20 cellular contexts compared by ENCODE assay signal in the genomic region with DNA sequence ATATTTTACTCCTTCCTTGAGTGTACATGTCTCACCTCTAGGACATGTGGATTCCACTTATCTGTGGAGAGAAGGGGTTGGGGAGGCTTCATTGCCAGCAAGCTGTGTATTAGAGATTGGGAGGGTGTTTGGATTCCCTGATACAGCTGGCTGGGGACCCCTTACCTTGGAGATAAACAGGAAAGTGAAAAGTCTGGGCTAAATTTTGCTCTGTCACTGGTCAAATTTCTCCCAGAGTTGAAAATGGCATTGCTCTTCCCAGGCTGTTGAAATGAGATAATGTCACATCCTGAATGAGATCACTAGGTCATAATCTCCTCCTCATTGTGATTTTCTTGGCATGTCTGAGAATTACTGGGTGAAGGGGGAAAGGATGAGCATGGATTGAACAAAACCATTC.
"Had no signal": no experiment of that assay in that cellular context is flagged by ENCODE, and none has a peak within 500 bp of the region (broad histone marks: within the 10 kb centered on the region; RNA-seq: fewer than 3 reads in every experiment).

No MANE protein-coding gene starts in this region.

- H3K4me3 ChIP-seq: adrenal gland, ascending aorta, lower lobe of right lung, pancreas, psoas muscle, skin epidermis, thyroid gland, upper lobe of right lung had no signal

- ATAC-seq: activated CD8-positive, alpha-beta T cell treated with anti-CD3 and anti-CD28 coated beads, Interleukin-2, amount 10 ng/mL, durations not matched to agents 7 days and 5 days; left lobe of liver; lower lobe of right lung; pancreas; psoas muscle; upper lobe of right lung had no signal

- DNase-seq: activated CD4-positive, alpha-beta T cell treated with anti-CD3 and anti-CD28 coated beads for 1 hour; activated CD4-positive, alpha-beta T cell treated with anti-CD3 and anti-CD28 coated beads, Interleukin-2, amount 50 U/mL, for 1 hour; activated CD8-positive, alpha-beta T cell treated with anti-CD3 and anti-CD28 coated beads, Interleukin-2, amount 10 ng/mL, durations not matched to agents 7 days and 5 days; activated gamma-delta T cell treated with Interleukin-2 at 50 U/mL for 16 hours; adrenal gland; brain microvascular endothelial cell; central memory CD4-positive, alpha-beta T cell; foreskin melanocyte; kidney; lower lobe of right lung; pancreas; psoas muscle; right cardiac atrium; stimulated activated CD4-positive, alpha-beta T cell treated with anti-CD3 and anti-CD28 coated beads, Interleukin-1b, Interleukin-23, amount 100 ng/mL, for 48 hours; substantia nigra; thyroid gland; upper lobe of right lung had no signal
